In the genomic region with DNA sequence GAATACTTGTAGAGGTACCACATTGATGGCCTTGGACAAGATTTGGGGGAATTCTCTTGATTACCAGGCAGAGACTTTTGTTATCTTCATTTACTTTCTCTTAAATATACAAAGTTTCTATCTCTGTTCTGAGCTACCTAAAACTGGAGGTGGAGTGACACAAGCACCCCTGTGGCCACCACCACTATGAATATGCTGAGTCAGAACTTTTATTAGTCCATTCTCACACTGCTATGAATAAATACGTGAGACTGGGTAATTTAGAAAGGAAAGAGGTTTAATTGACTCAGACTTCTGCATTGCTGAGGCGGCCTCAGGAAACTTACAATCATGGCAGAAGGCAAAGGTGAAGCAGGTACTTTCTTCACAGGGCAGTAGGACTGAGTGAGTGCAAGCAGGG, we compare ENCODE assay signal across 37 cellular contexts.
"Had no signal": no experiment of that assay in that cellular context is flagged by ENCODE, and none has a peak within 500 bp of the region (broad histone marks: within the 10 kb centered on the region; RNA-seq: fewer than 3 reads in every experiment).

No MANE protein-coding gene starts in this region.

- H3K36me3 ChIP-seq: adrenal gland, cardiac muscle cell had no signal

- H3K4me1 ChIP-seq: adrenal gland had no signal

- H3K4me1 Mint-ChIP-seq: activated B cell treated with CpG ODN at 0.5 μM for 24 hours; activated T-helper 17 cell treated with anti-CD3 and anti-CD28 coated beads, Interleukin-2, amount 50 U/mL, for 72 hours; brain; central memory CD8-positive, alpha-beta T cell had no signal

- H3K36me3 Mint-ChIP-seq: activated naive CD8-positive, alpha-beta T cell treated with anti-CD3 and anti-CD28 coated beads for 36 hours; brain had no signal

- H3K27ac ChIP-seq: adrenal gland, cardiac muscle cell, VCaP had no signal

- H3K27me3 ChIP-seq: cardiac muscle cell had no signal

- H3K4me3 Mint-ChIP-seq: activated B cell treated with CpG ODN at 0.5 μM for 24 hours; activated CD4-positive, alpha-beta memory T cell treated with anti-CD3 and anti-CD28 coated beads for 36 hours; activated CD4-positive, alpha-beta T cell treated with anti-CD3 and anti-CD28 coated beads, Interleukin-2, amount 10 ng/mL, durations not matched to agents 24 days and 14 days; activated CD8-positive, alpha-beta T cell treated with anti-CD3 and anti-CD28 coated beads for 36 hours; activated naive CD4-positive, alpha-beta T cell treated with anti-CD3 and anti-CD28 coated beads for 36 hours; activated naive CD8-positive, alpha-beta T cell treated with anti-CD3 and anti-CD28 coated beads for 36 hours; activated T-cell treated with anti-CD3 and anti-CD28 coated beads, Interleukin-2, amount 50 U/mL, for 4 hours; activated T-cell treated with anti-CD3 and anti-CD28 coated beads, Interleukin-2, amount 50 U/mL, for 72 hours; activated T-helper 1 cell treated with anti-CD3 and anti-CD28 coated beads, Interleukin-12 subunit alpha, Interleukin-12 subunit beta, Interleukin-2, Interleukin-4 antibody, amounts not matched to agents 30 ng/mL and 10 ng/mL and 1 ng/mL, durations not matched to agents 14 hours and 24 hours and 36 hours; activated T-helper 17 cell treated with anti-CD3 and anti-CD28 coated beads, Interleukin-2, amount 50 U/mL, for 72 hours; brain; central memory CD8-positive, alpha-beta T cell; T-helper 1 cell treated with Interleukin-12 subunit alpha and Interleukin-12 subunit beta and Interleukin-4 antibody, amounts not matched to agents 30 μg/mL and 1 μg/mL, for 36 hours; T-helper 2 cell treated with Interferon-gamma antibody and Interleukin-4, amounts not matched to agents 5 μg/mL and 100 μg/mL, for 36 hours had no signal

- H3K9me3 Mint-ChIP-seq: activated T-helper 17 cell treated with anti-CD3 and anti-CD28 coated beads, Interleukin-2, amount 50 U/mL, for 72 hours had no signal

- ATAC-seq: activated CD8-positive, alpha-beta T cell treated with anti-CD3 and anti-CD28 coated beads for 36 hours; activated naive CD4-positive, alpha-beta T cell treated with anti-CD3 and anti-CD28 coated beads, Interleukin-2, amount 50 U/mL, for 72 hours; activated T-cell treated with anti-CD3 and anti-CD28 coated beads, Interleukin-2, amount 50 U/mL, for 4 hours; activated T-cell treated with anti-CD3 and anti-CD28 coated beads, Interleukin-2, amount 50 U/mL, for 72 hours; activated T-helper 17 cell treated with anti-CD3 and anti-CD28 coated beads, Interleukin-2, amount 50 U/mL, for 72 hours had no signal

- H3K4me3 ChIP-seq: adrenal gland, cardiac muscle cell had no signal

- H3K27ac Mint-ChIP-seq: activated B cell treated with CpG ODN at 0.5 μM for 24 hours; activated CD4-positive, alpha-beta memory T cell treated with anti-CD3 and anti-CD28 coated beads for 36 hours; activated CD4-positive, alpha-beta T cell treated with anti-CD3 and anti-CD28 coated beads, Interleukin-2, amount 10 ng/mL, durations not matched to agents 24 days and 14 days; activated CD8-positive, alpha-beta T cell treated with anti-CD3 and anti-CD28 coated beads for 36 hours; activated naive CD4-positive, alpha-beta T cell treated with anti-CD3 and anti-CD28 coated beads for 36 hours; activated naive CD4-positive, alpha-beta T cell treated with anti-CD3 and anti-CD28 coated beads, Interleukin-2, amount 50 U/mL, for 72 hours; activated naive CD8-positive, alpha-beta T cell treated with anti-CD3 and anti-CD28 coated beads for 36 hours; activated T-cell treated with anti-CD3 and anti-CD28 coated beads, Interleukin-2, amount 50 U/mL, for 72 hours; activated T-helper 1 cell treated with anti-CD3 and anti-CD28 coated beads, Interleukin-12 subunit alpha, Interleukin-12 subunit beta, Interleukin-2, Interleukin-4 antibody, amounts not matched to agents 30 ng/mL and 10 ng/mL and 1 ng/mL, durations not matched to agents 14 hours and 24 hours and 36 hours; activated T-helper 17 cell treated with anti-CD3 and anti-CD28 coated beads, Interleukin-2, amount 50 U/mL, for 72 hours; brain; T-helper 1 cell treated with Interleukin-12 subunit alpha and Interleukin-12 subunit beta and Interleukin-4 antibody, amounts not matched to agents 30 μg/mL and 1 μg/mL, for 36 hours; T-helper 2 cell treated with Interferon-gamma antibody and Interleukin-4, amounts not matched to agents 5 μg/mL and 100 μg/mL, for 36 hours had no signal

- FAIRE-seq: bronchial epithelial cell, TTC549 had no signal

- H3K9me3 ChIP-seq: adrenal gland had no signal

- H3K27me3 Mint-ChIP-seq: activated B cell treated with CpG ODN at 0.5 μM for 24 hours; activated CD4-positive, alpha-beta memory T cell treated with anti-CD3 and anti-CD28 coated beads for 36 hours; activated CD4-positive, alpha-beta T cell treated with anti-CD3 and anti-CD28 coated beads, Interleukin-2, amount 10 ng/mL, durations not matched to agents 24 days and 14 days; activated CD8-positive, alpha-beta T cell treated with anti-CD3 and anti-CD28 coated beads for 36 hours; activated naive CD8-positive, alpha-beta T cell treated with anti-CD3 and anti-CD28 coated beads for 36 hours; activated T-helper 17 cell treated with anti-CD3 and anti-CD28 coated beads, Interleukin-2, amount 50 U/mL, for 72 hours; brain; central memory CD8-positive, alpha-beta T cell had no signal

- DNase-seq: activated B cell treated with CpG ODN at 0.5 μM for 24 hours; activated CD4-positive, alpha-beta memory T cell treated with anti-CD3 and anti-CD28 coated beads for 36 hours; activated CD4-positive, alpha-beta T cell treated with anti-CD3 and anti-CD28 coated beads for 4 hours; activated CD4-positive, alpha-beta T cell treated with anti-CD3 and anti-CD28 coated beads, Interleukin-2, amount 10 ng/mL, durations not matched to agents 24 days and 14 days; activated CD4-positive, alpha-beta T cell treated with anti-CD3 and anti-CD28 coated beads, Interleukin-2, amount 50 U/mL, for 1 hour; activated CD4-positive, alpha-beta T cell treated with anti-CD3 and anti-CD28 coated beads, Interleukin-2, amount 50 U/mL, for 4 hours; activated CD4-positive, CD25-positive, alpha-beta regulatory T cell treated with anti-CD3 and anti-CD28 coated beads, Interleukin-2, amount 50 U/mL, for 72 hours; activated CD8-positive, alpha-beta memory T cell treated with anti-CD3 and anti-CD28 coated beads, Interleukin-2, amount 50 U/mL, for 4 hours; activated CD8-positive, alpha-beta T cell treated with anti-CD3 and anti-CD28 coated beads for 36 hours; activated effector memory CD4-positive, alpha-beta T cell treated with anti-CD3 and anti-CD28 coated beads, Interleukin-2, amount 50 U/mL, for 16 hours; activated gamma-delta T cell treated with Interleukin-2 at 50 U/mL for 16 hours; activated naive CD4-positive, alpha-beta T cell; activated naive CD4-positive, alpha-beta T cell treated with anti-CD3 and anti-CD28 coated beads for 36 hours; activated naive CD4-positive, alpha-beta T cell treated with anti-CD3 and anti-CD28 coated beads, Interleukin-2, amount 50 U/mL, for 16 hours; activated naive CD8-positive, alpha-beta T cell treated with anti-CD3 and anti-CD28 coated beads for 36 hours; activated T-cell treated with anti-CD3 and anti-CD28 coated beads for 4 hours; activated T-cell treated with anti-CD3 and anti-CD28 coated beads, Interleukin-2, amount 50 U/mL, for 1 hour; activated T-cell treated with anti-CD3 and anti-CD28 coated beads, Interleukin-2, amount 50 U/mL, for 4 hours; activated T-cell treated with anti-CD3 and anti-CD28 coated beads, Interleukin-2, amount 50 U/mL, for 72 hours; adrenal gland; amniotic stem cell; aorta; caudate nucleus; cerebellar nuclear complex; T-helper 2 cell; T-helper 9 cell had no signal
